8 cellular contexts compared by ENCODE assay signal in the genomic region with DNA sequence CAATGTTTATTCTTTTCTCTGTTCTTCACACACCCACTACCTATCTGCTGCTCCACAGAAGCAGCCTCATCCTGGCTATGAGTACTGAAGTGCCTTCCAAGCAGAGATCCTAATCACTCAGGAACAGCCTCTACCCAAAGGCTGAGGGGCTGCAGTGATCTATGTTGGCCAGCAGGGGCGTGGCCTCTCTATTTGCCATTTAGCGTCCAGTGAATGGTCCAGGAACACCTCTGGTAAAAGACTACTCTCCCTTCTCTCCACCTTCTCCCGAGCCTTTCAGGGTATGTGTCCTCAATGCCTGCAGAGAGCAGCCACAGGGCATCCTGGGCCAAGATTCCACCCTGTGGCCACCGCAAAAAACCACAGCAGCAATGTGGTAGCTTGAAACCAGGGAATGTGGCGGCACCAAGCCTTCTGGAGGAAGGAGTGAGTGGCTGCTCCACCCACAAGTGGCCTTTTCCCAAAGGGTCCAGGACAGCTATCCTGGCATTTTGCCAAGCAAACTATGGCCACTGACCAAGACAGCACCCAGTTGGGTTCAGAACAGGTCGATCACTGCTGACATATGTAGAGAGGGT.
DNase-seq lines count a peak whose midpoint lies in the region; ATAC-seq, FAIRE-seq and TF ChIP-seq lines count a peak whose summit lies in the region.

No MANE protein-coding gene starts in this region.

- 15% methylated on average over 5 of the region's 6 CpGs for WGBS in HepG2 (ENCODE audit: low lambda C conversion rate)

- peak; percentile 53 for FAIRE-seq in HepG2 (lab: Jason Lieb, UNC)

- no peak overlapping the region for H3K9ac ChIP-seq in HepG2 (ENCODE audit: insufficient read depth, low read depth, low read length)

- H3K36me3 ChIP-seq in HAP-1 (replicated peaks) (no peaks in the 10 kb centered on the region; the same call in 1 of the 2 replicates), HepG2 (replicated peaks in 1 of 2; ENCODE audit: control insufficient read depth in 1 of 2, insufficient read depth in 2 of 2, low read length in 2 of 2) (no peaks in the 10 kb centered on the region), tibial artery (no peaks in the 10 kb centered on the region)

- no peaks in the 10 kb centered on the region for H3K79me2 ChIP-seq in HepG2 (ENCODE audit: insufficient read depth, low read length)

- intact Hi-C loops in HepG2 (cut with micrococcal nuclease; ENCODE audit: unreplicated experiment): loop anchor here (1.0 kb wide), 1 partner anchor 107 kb away; no protein-coding TSS in a partner anchor
- intact Hi-C loops in tibial artery (cut with DNase I; ENCODE audit: low total_unique reads): loop anchor here (5.0 to 10.0 kb wide), 3 partner anchors 166 to 389 kb away; a partner anchor contains a TSS

- peak overlapping the region; percentile 34 for H3K4me2 ChIP-seq in HepG2 (ENCODE audit: low read depth, low read length)

- H3K27me3 ChIP-seq in HAP-1 (ENCODE audit: low read depth) (peaks cover 14% of the 10 kb centered on the region), HepG2 (ENCODE audit: control insufficient read depth in 1 of 2, insufficient read depth in 2 of 2, low read length in 2 of 2) (peaks cover 0 to 12% of the 10 kb centered on the region in 2 experiments; a peak in 1 of 5 replicates), tibial artery (peaks cover 0 to 8% of the 10 kb centered on the region in 2 donors)

- no peak overlapping the region for H3K4me3 ChIP-seq in HAP-1
- no peak overlapping the region for H3K4me3 ChIP-seq in astrocyte of the spinal cord (ENCODE audit: low read depth, low read length)
- no peak overlapping the region for H3K4me3 ChIP-seq in HepG2 (replicated peaks in 1 of 3; ENCODE audit: insufficient read depth in 1 of 3, low read depth in 2 of 3, low read length in 3 of 3)
- no peak overlapping the region for H3K4me3 ChIP-seq in tibial artery

- no peak overlapping the region for H2AFZ ChIP-seq in HepG2 (ENCODE audit: low read length)

- TF ChIP-seq EP300 in HepG2 (IDR thresholded peaks at IDR 0.05; ENCODE audit: low read depth in 2 of 2, low read length in 2 of 2): no peak
- TF ChIP-seq EP300 in HepG2 (CRISPR knock-in tag; IDR thresholded peaks at IDR 0.05; ENCODE audit: borderline replicate concordance): no peak

- ATAC-seq in HepG2: peak; percentile 79
- ATAC-seq in HG03442 (IDR thresholded peaks at IDR 0.05; ENCODE audit: unreplicated experiment): no peak

- H3K4me1 ChIP-seq in HAP-1: peaks cover 3% of the 10 kb centered on the region
- H3K4me1 ChIP-seq in HepG2 (ENCODE audit: insufficient read depth, low read length): peaks cover 20% of the 10 kb centered on the region
- H3K4me1 ChIP-seq in tibial artery: peaks cover 0 to 8% (median 2%) of the 10 kb centered on the region in 4 donors

- POLR2A ChIA-PET in HepG2 (lab: Yijun Ruan, JAX): no interaction called here

- no TSS peak for BruUV-seq in HepG2 (replicated peaks; lab: Mats Ljungman, UMichigan)

- H4K20me1 ChIP-seq in HepG2 (ENCODE audit: insufficient read depth, low read length): no peaks in the 10 kb centered on the region

- TF ChIP-seq CTCF in astrocyte of the spinal cord (IDR thresholded peaks at IDR 0.05; ENCODE audit: low read depth, low read length): peak; percentile 84
- TF ChIP-seq CTCF in HepG2 (CRISPR knock-in tag; IDR thresholded peaks at IDR 0.05): peak; percentile 70
- TF ChIP-seq CTCF in tibial artery (IDR thresholded peaks at IDR 0.05): peak; percentile 48 to 72

- CTCF ChIA-PET in HepG2 (lab: Yijun Ruan, JAX; ENCODE audit: low intra/inter-chr PET ratio, low total read pairs): interaction anchor here (1.9 to 3.5 kb wide), 4 partner anchors 107 to 388 kb away, joined by 4 to 29 read pairs (median 14); no protein-coding TSS in a partner anchor

- in situ Hi-C loops in HAP-1 (cut with MboI; ENCODE audit: low sequenced_read_pairs) (loop anchor here (5.0 to 25.0 kb wide), 2 partner anchors 274 to 404 kb away; no protein-coding TSS in a partner anchor), astrocyte of the spinal cord (cut with HindIII; ENCODE audit: low sequenced_read_pairs) (no loop called here), HepG2 (cut with HindIII; ENCODE audit: extremely low pct_ligation_motif_present, low pct_unique_long_range_greater_than_20kb) (loop anchor here (5.0 kb wide), 3 partner anchors 99 to 389 kb away; no protein-coding TSS in a partner anchor)

- no peaks in the 10 kb centered on the region for H3K9me3 ChIP-seq in HAP-1
- no peaks in the 10 kb centered on the region for H3K9me3 ChIP-seq in HepG2 (ENCODE audit: low read length)
- H3K9me3 ChIP-seq in tibial artery: no peaks in the 10 kb centered on the region

- H3K27ac ChIP-seq in HepG2 (ENCODE audit: extremely low read length, insufficient read depth, low read length): no peak overlapping the region
- no peak overlapping the region for H3K27ac ChIP-seq in tibial artery

- DNase-seq in NCI-H2081 (lab: John Stamatoyannopoulos, UW) (peak; percentile 19 to 44), NCI-H2081 treated with DMSO at 0.1 percent for 48 hours (lab: John Stamatoyannopoulos, UW) (no peak), HAP-1 (ENCODE audit: low spot score in 2 of 2) (peak; percentile 56 to 77), OCI-M1 (lab: John Stamatoyannopoulos, UW) (peak; percentile 65), astrocyte of the spinal cord (ENCODE audit: low read depth, low spot score) (peak; percentile 35), HepG2 (ENCODE audit: low spot score) (peak; percentile 50), tibial artery (no peak)

- no peak for TF ChIP-seq POLR2A in HepG2 (IDR thresholded peaks at IDR 0.05; ENCODE audit: insufficient read depth in 1 of 2, low read depth in 2 of 2, low read length in 2 of 2)

- TF ChIP-seq RAD21 in HepG2 (CRISPR knock-in tag; IDR thresholded peaks at IDR 0.05): no peak

TF ChIP-seq in HepG2, 621 proteins besides CTCF, POLR2A, EP300 and RAD21 (continues in another document):
- TF ChIP-seq ZBTB20 (CRISPR knock-in tag; IDR thresholded peaks at IDR 0.05; ENCODE audit: borderline replicate concordance, low read depth) (no peak), IRX3 (CRISPR knock-in tag; IDR thresholded peaks at IDR 0.05; ENCODE audit: borderline replicate concordance, low read depth) (no peak), MAZ (IDR thresholded peaks at IDR 0.05; ENCODE audit: borderline replicate concordance, low read depth, low read length) (no peak), MAZ (CRISPR knock-in tag; IDR thresholded peaks at IDR 0.05; ENCODE audit: low read depth) (peak; percentile 39; the same call in 1 of the 2 replicates), ZFP41 (CRISPR knock-in tag; IDR thresholded peaks at IDR 0.05; ENCODE audit: borderline replicate concordance) (no peak), ZNF75D (CRISPR knock-in tag; IDR thresholded peaks at IDR 0.05; ENCODE audit: borderline replicate concordance) (no peak), SALL1 (CRISPR knock-in tag; IDR thresholded peaks at IDR 0.05) (peak; percentile 22; the same call in 1 of the 2 replicates), LCORL (IDR thresholded peaks at IDR 0.05) (peak; percentile 79; the same call in 1 of the 2 replicates), LCORL (CRISPR knock-in tag; IDR thresholded peaks at IDR 0.05) (no peak), NFIB (CRISPR knock-in tag; IDR thresholded peaks at IDR 0.05; ENCODE audit: borderline replicate concordance) (no peak), XRCC5 (optimal IDR thresholded peaks at IDR 0.05; ENCODE audit: low read length) (peak; percentile 51), SMC3 (IDR thresholded peaks at IDR 0.05; ENCODE audit: low read length) (peak; percentile 36; the same call in 1 of the 2 replicates), KDM5B (CRISPR knock-in tag; IDR thresholded peaks at IDR 0.05; ENCODE audit: borderline replicate concordance) (no peak), MEF2D (CRISPR knock-in tag; IDR thresholded peaks at IDR 0.05) (no peak), NFKBIZ (CRISPR knock-in tag; IDR thresholded peaks at IDR 0.05) (no peak)
- TF ChIP-seq, protein P1, sequence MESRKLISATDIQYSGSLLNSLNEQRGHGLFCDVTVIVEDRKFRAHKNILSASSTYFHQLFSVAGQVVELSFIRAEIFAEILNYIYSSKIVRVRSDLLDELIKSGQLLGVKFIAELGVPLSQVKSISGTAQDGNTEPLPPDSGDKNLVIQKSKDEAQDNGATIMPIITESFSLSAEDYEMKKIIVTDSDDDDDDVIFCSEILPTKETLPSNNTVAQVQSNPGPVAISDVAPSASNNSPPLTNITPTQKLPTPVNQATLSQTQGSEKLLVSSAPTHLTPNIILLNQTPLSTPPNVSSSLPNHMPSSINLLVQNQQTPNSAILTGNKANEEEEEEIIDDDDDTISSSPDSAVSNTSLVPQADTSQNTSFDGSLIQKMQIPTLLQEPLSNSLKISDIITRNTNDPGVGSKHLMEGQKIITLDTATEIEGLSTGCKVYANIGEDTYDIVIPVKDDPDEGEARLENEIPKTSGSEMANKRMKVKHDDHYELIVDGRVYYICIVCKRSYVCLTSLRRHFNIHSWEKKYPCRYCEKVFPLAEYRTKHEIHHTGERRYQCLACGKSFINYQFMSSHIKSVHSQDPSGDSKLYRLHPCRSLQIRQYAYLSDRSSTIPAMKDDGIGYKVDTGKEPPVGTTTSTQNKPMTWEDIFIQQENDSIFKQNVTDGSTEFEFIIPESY (CRISPR knock-in tag; IDR thresholded peaks at IDR 0.05): 0 out of 2 replicates have a peak, but pooled peaks have one; percentile 9
- TF ChIP-seq, protein P2, sequence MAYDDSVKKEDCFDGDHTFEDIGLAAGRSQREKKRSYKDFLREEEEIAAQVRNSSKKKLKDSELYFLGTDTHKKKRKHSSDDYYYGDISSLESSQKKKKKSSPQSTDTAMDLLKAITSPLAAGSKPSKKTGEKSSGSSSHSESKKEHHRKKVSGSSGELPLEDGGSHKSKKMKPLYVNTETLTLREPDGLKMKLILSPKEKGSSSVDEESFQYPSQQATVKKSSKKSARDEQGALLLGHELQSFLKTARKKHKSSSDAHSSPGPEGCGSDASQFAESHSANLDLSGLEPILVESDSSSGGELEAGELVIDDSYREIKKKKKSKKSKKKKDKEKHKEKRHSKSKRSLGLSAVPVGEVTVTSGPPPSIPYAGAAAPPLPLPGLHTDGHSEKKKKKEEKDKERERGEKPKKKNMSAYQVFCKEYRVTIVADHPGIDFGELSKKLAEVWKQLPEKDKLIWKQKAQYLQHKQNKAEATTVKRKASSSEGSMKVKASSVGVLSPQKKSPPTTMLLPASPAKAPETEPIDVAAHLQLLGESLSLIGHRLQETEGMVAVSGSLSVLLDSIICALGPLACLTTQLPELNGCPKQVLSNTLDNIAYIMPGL (CRISPR knock-in tag; IDR thresholded peaks at IDR 0.05; ENCODE audit: borderline replicate concordance in 1 of 2, low read depth in 1 of 2): 0 out of 4 replicates have a peak, but pooled peaks of 1 of the 2 experiments have one; percentile 25
- TF ChIP-seq, protein P3, sequence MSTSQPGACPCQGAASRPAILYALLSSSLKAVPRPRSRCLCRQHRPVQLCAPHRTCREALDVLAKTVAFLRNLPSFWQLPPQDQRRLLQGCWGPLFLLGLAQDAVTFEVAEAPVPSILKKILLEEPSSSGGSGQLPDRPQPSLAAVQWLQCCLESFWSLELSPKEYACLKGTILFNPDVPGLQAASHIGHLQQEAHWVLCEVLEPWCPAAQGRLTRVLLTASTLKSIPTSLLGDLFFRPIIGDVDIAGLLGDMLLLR (CRISPR knock-in tag; IDR thresholded peaks at IDR 0.05): peak; percentile 37; the same call in 1 of the 2 replicates

Comparison
In these comparisons a context has a peak if more than half of its experiments do, and no peak if none do; other contexts are left out.
1. DNase-seq: peak in NCI-H2081 (2 of 2), HAP-1 (2 of 2), OCI-M1 (single experiment), astrocyte of the spinal cord (single experiment) and HepG2 (single experiment); none in NCI-H2081 treated with DMSO at 0.1 percent for 48 hours (single experiment) and tibial artery (0 of 2).
2. Peak in every context shown above with its lines, with median percentiles within 50 percentile points of each other: CTCF ChIP-seq.